In genomic region chr5:133431326-133431725, GRCh38 we compare ENCODE assay signal across 28 cellular contexts.
"Had no signal": no experiment of that assay in that cellular context is flagged by ENCODE, and none has a peak within 500 bp of the region (broad histone marks: within the 10 kb centered on the region; RNA-seq: fewer than 3 reads in every experiment).

No MANE protein-coding gene starts in this region.

- H3K4me1 ChIP-seq: parathyroid adenoma, psoas muscle, right lobe of liver, sigmoid colon, stomach, thyroid gland, tibial nerve, upper lobe of left lung, vagina had no signal

- H3K36me3 ChIP-seq: neutrophil, right lobe of liver, sigmoid colon, stomach, thoracic aorta, thyroid gland, tibial nerve, upper lobe of left lung, vagina had no signal

- H3K4me1 Mint-ChIP-seq: naive thymus-derived CD4-positive, alpha-beta T cell; nephron; stimulated activated effector memory CD8-positive, alpha-beta T cell treated with anti-CD3 and anti-CD28 coated beads, Interleukin-12 subunit alpha, Interleukin-12 subunit beta, amount 100 ng/mL, for 72 hours had no signal

- H3K4me3 Mint-ChIP-seq: naive thymus-derived CD4-positive, alpha-beta T cell; nephron; stimulated activated effector memory CD8-positive, alpha-beta T cell treated with anti-CD3 and anti-CD28 coated beads, Interleukin-12 subunit alpha, Interleukin-12 subunit beta, amount 100 ng/mL, for 72 hours; stimulated activated naive B cell treated with anti-CD40 and anti-IgM and Interleukin-4, amounts not matched to agents 10 μg/mL and 1 μg/mL and 100 μg/mL, for 72 hours; stimulated activated naive CD8-positive, alpha-beta T cell treated with anti-CD3 and anti-CD28 coated beads, Interleukin-15, Interleukin-2, amounts not matched to agents 100 ng/mL and 50 ng/mL, for 24 hours had no signal

- H3K9me3 Mint-ChIP-seq: naive thymus-derived CD4-positive, alpha-beta T cell; nephron; stimulated activated effector memory CD8-positive, alpha-beta T cell treated with anti-CD3 and anti-CD28 coated beads, Interleukin-12 subunit alpha, Interleukin-12 subunit beta, amount 100 ng/mL, for 72 hours; stimulated activated naive B cell treated with anti-CD40 and anti-IgM and Interleukin-4, amounts not matched to agents 10 μg/mL and 1 μg/mL and 100 μg/mL, for 72 hours; stimulated activated naive CD8-positive, alpha-beta T cell treated with anti-CD3 and anti-CD28 coated beads, Interleukin-15, Interleukin-2, amounts not matched to agents 100 ng/mL and 50 ng/mL, for 24 hours had no signal

- H3K27ac Mint-ChIP-seq: naive thymus-derived CD4-positive, alpha-beta T cell; nephron; progenitor cell of endocrine pancreas; stimulated activated effector memory CD8-positive, alpha-beta T cell treated with anti-CD3 and anti-CD28 coated beads, Interleukin-12 subunit alpha, Interleukin-12 subunit beta, amount 100 ng/mL, for 72 hours; stimulated activated naive B cell treated with anti-CD40 and anti-IgM and Interleukin-4, amounts not matched to agents 10 μg/mL and 1 μg/mL and 100 μg/mL, for 72 hours; stimulated activated naive CD8-positive, alpha-beta T cell treated with anti-CD3 and anti-CD28 coated beads, Interleukin-15, Interleukin-2, amounts not matched to agents 100 ng/mL and 50 ng/mL, for 24 hours had no signal

- H3K79me2 ChIP-seq: parathyroid adenoma had no signal

- H3K9me3 ChIP-seq: neutrophil, psoas muscle, right lobe of liver, sigmoid colon, stomach, thoracic aorta, thyroid gland, tibial nerve, upper lobe of left lung, vagina had no signal

- FAIRE-seq: small intestine, urothelium cell line had no signal

- H3K9ac ChIP-seq: parathyroid adenoma had no signal

- H3K4me3 ChIP-seq: psoas muscle, right lobe of liver, sigmoid colon, stomach, thoracic aorta, thyroid gland, tibial nerve, upper lobe of left lung, vagina had no signal

- H2AFZ ChIP-seq: parathyroid adenoma had no signal

- H3K27ac ChIP-seq: neutrophil, parathyroid adenoma, psoas muscle, right lobe of liver, sigmoid colon, stomach, thoracic aorta, thyroid gland, tibial nerve, upper lobe of left lung, vagina had no signal

- DNase-seq: nucleus accumbens; posterior cingulate gyrus; psoas muscle; right cardiac atrium; right lobe of liver; sigmoid colon; small intestine; stimulated activated CD4-positive, alpha-beta T cell treated with anti-CD3 and anti-CD28 coated beads, Interleukin-15, amount 100 ng/mL, for 24 hours; stimulated activated CD4-positive, alpha-beta T cell treated with anti-CD3 and anti-CD28 coated beads, Interleukin-2, amount 100 ng/mL, for 24 hours; stimulated activated CD4-positive, alpha-beta T cell treated with anti-CD3 and anti-CD28 coated beads, Interleukin-2, amount 100 ng/mL, for 48 hours; stimulated activated CD4-positive, alpha-beta T cell treated with anti-CD3 and anti-CD28 coated beads, Interleukin-4, amount 100 ng/mL, for 24 hours; stimulated activated naive B cell treated with anti-CD40 and anti-IgM and Interleukin-4, amounts not matched to agents 10 μg/mL and 1 μg/mL and 100 μg/mL, for 72 hours; stimulated activated naive CD4-positive, alpha-beta T cell treated with Interleukin-2 at 50 U/mL for 16 hours; stomach; thyroid gland; trophoblast cell; upper lobe of left lung had no signal

- ATAC-seq: naive thymus-derived CD4-positive, alpha-beta T cell; psoas muscle; right cardiac atrium; right lobe of liver; stimulated activated effector memory CD8-positive, alpha-beta T cell treated with anti-CD3 and anti-CD28 coated beads, Interleukin-12 subunit alpha, Interleukin-12 subunit beta, amount 100 ng/mL, for 72 hours; stimulated activated naive B cell treated with anti-CD40 and anti-IgM and Interleukin-4, amounts not matched to agents 10 μg/mL and 1 μg/mL and 100 μg/mL, for 72 hours had no signal

- H3K27me3 ChIP-seq: right lobe of liver, sigmoid colon, thyroid gland, tibial nerve, upper lobe of left lung, vagina had no signal

- H3K36me3 Mint-ChIP-seq: naive thymus-derived CD4-positive, alpha-beta T cell; stimulated activated effector memory CD8-positive, alpha-beta T cell treated with anti-CD3 and anti-CD28 coated beads, Interleukin-12 subunit alpha, Interleukin-12 subunit beta, amount 100 ng/mL, for 72 hours; stimulated activated naive B cell treated with anti-CD40 and anti-IgM and Interleukin-4, amounts not matched to agents 10 μg/mL and 1 μg/mL and 100 μg/mL, for 72 hours had no signal
